ENCODE assay signal across 1 cellular context in the genomic region with DNA sequence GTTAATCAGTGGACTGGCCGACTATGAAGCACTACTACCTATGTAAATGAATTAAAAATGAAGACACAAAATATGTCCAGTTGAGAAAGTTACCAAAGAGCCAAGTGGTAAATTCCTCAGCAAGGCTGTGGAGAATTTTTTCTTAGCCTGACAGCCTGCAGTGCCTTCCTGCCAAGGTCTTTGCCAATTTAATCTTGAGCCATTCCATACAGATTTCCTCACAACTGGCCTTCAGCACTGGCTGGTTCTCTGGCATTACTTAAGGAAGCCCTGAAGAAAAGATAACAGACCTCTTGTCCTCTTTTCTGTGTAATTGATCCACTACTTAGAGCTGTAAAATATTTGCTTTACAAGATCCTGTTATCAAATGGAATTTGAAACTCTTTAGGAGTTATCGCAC.
TF ChIP-seq lines count a peak whose summit lies in the region.

No MANE protein-coding gene starts in this region.

TF ChIP-seq in SK-N-SH treated with all-trans-retinoic acid at 6 μM for 48 hours, 23 proteins besides CTCF, POLR2A, EP300 and RAD21 (continued from another document):
- TF ChIP-seq TSHZ2 (CRISPR knock-in tag; IDR thresholded peaks at IDR 0.05) (no peak), ZFP30 (CRISPR knock-in tag; IDR thresholded peaks at IDR 0.05) (no peak), TCF4 (CRISPR knock-in tag; IDR thresholded peaks at IDR 0.05; ENCODE audit: borderline replicate concordance) (no peak), CSDC2 (CRISPR knock-in tag; IDR thresholded peaks at IDR 0.05) (no peak), POU6F1 (CRISPR knock-in tag; IDR thresholded peaks at IDR 0.05; ENCODE audit: borderline replicate concordance, low read depth) (no peak), ISL1 (CRISPR knock-in tag; IDR thresholded peaks at IDR 0.05) (peak; percentile 46; the same call in 1 of the 2 replicates)
TF ChIP-seq in SK-N-SH treated with all-trans-retinoic acid at 6 μM for 48 hours: peak in this region for 1.
